ENCODE assay signal across 8 cellular contexts in the genomic region with DNA sequence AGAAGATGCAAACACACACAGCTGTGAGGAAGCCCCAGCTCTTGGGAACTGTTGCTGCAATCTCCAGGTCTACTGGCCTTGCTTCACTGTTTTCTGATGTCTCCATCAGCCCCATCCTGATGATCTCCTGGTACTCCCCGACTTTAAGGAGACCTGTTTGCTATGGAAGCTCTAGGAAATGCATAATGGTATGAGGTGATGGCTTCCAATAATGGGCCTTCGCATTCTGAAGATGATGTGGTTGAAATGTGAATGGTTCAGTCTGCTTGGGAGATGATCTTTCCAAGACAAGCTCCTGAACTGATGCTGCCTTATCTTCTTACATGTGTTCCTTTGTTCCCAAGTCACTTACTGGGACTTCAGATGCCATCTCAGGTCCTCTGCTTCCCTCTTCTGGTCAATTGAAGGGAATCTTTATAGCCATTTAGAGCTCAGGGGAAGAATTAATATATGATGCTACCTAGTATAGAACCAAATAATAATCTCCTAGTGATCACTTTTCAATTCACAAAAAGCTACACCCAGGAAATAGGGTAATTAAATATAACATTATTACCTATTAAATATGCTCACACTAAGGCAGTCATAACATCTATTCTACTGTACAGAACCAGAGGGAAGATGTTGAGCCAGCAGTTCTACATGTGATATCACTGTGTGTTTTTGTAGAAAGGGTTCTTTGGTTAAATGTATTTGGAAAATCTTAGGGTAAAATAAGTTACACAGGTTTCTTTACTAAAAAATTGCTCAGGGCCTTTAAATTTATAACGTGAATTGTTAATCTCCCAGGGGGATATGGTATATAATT.
A peak's percentile ranks its signal among the peaks of the same experiment; 100 is the strongest.
DNase-seq lines count a peak whose midpoint lies in the region; ATAC-seq and TF ChIP-seq lines count a peak whose summit lies in the region.

No MANE protein-coding gene starts in this region.

- no peaks in the 10 kb centered on the region for H3K36me3 Mint-ChIP-seq in activated naive CD4-positive, alpha-beta T cell treated with anti-CD3 and anti-CD28 coated beads, Interleukin-2, amount 50 U/mL, for 72 hours

- CTCF ChIA-PET in RWPE1 (lab: Yijun Ruan, JAX), result interaction anchor here (0.6 to 2.0 kb wide), 21 partner anchors 9 to 220 kb away, joined by 3 to 26 read pairs (median 4); a partner anchor contains a TSS

- no peaks in the 10 kb centered on the region for H3K79me2 ChIP-seq in osteoblast (ENCODE audit: insufficient read depth, low read length)

- peak; percentile 38 for TF ChIP-seq CTCF in RWPE1 (conservative IDR thresholded peaks at IDR 0.05; ENCODE audit: low read depth)
- peak; percentile 68 for TF ChIP-seq CTCF in osteoblast (IDR thresholded peaks at IDR 0.05; ENCODE audit: extremely low read depth, low read depth, low read length)

- POLR2A ChIA-PET in RWPE1 (lab: Yijun Ruan, JAX; ENCODE audit: low non-redundant PET), result no interaction called here

- no peaks in the 10 kb centered on the region for H3K9me3 ChIP-seq in osteoblast (ENCODE audit: low read depth, low read length)

- H3K27ac ChIP-seq in RWPE1 (no peak overlapping the region), osteoblast (ENCODE audit: low read depth, low read length) (no peak overlapping the region)

- H3K4me1 ChIP-seq in osteoblast (ENCODE audit: insufficient read depth, low read length), result no peaks in the 10 kb centered on the region

- H2AFZ ChIP-seq in osteoblast (ENCODE audit: low read length), result no peak overlapping the region

- no peaks in the 10 kb centered on the region for H3K9me3 Mint-ChIP-seq in activated naive CD4-positive, alpha-beta T cell treated with anti-CD3 and anti-CD28 coated beads, Interleukin-2, amount 50 U/mL, for 72 hours

- DNase-seq in DMS153 treated with DMSO at 0.1 percent for 48 hours (lab: John Stamatoyannopoulos, UW; ENCODE audit: unreplicated experiment) (peak; percentile 57), LoVo (ENCODE audit: low spot score) (peak; percentile 60), RWPE1 (ENCODE audit: low spot score) (peak; percentile 46), fibroblast of gingiva (ENCODE audit: low read depth) (peak; percentile 62), osteoblast (ENCODE audit: insufficient read length, low spot score, missing footprints) (no peak), HK-2 (ENCODE audit: unreplicated experiment) (no peak), OCI-M2 (lab: John Stamatoyannopoulos, UW; ENCODE audit: unreplicated experiment) (no peak)
- DNase-seq in activated naive CD4-positive, alpha-beta T cell treated with anti-CD3 and anti-CD28 coated beads, Interleukin-2, amount 50 U/mL, for 72 hours (ENCODE audit: low spot score in 2 of 2), result no peak

- no peaks in the 10 kb centered on the region for H3K27me3 ChIP-seq in osteoblast (ENCODE audit: insufficient read depth, low read length)

- no peaks in the 10 kb centered on the region for H3K36me3 ChIP-seq in osteoblast (ENCODE audit: insufficient read depth, low read length)

- H3K27ac Mint-ChIP-seq in activated naive CD4-positive, alpha-beta T cell treated with anti-CD3 and anti-CD28 coated beads, Interleukin-2, amount 50 U/mL, for 72 hours, result no peak overlapping the region

- no peaks in the 10 kb centered on the region for H4K20me1 ChIP-seq in osteoblast (ENCODE audit: insufficient read depth, low read length)

- ATAC-seq in activated naive CD4-positive, alpha-beta T cell treated with anti-CD3 and anti-CD28 coated beads, Interleukin-2, amount 50 U/mL, for 72 hours, result no peak

- H3K4me3 ChIP-seq in osteoblast (ENCODE audit: insufficient read depth, low read length), result no peak overlapping the region

- H3K4me2 ChIP-seq in osteoblast (ENCODE audit: insufficient read depth, low read length), result no peak overlapping the region

Comparison
In these comparisons a context has a peak if more than half of its experiments do, and no peak if none do; other contexts are left out.
1. DNase-seq: peak in DMS153 treated with DMSO at 0.1 percent for 48 hours (single experiment), LoVo (single experiment), RWPE1 (single experiment) and fibroblast of gingiva (single experiment); none in osteoblast (single experiment), HK-2 (single experiment), OCI-M2 (single experiment) and activated naive CD4-positive, alpha-beta T cell treated with anti-CD3 and anti-CD28 coated beads, Interleukin-2, amount 50 U/mL, for 72 hours (0 of 2).